11 cellular contexts compared by ENCODE assay signal in the genomic region with DNA sequence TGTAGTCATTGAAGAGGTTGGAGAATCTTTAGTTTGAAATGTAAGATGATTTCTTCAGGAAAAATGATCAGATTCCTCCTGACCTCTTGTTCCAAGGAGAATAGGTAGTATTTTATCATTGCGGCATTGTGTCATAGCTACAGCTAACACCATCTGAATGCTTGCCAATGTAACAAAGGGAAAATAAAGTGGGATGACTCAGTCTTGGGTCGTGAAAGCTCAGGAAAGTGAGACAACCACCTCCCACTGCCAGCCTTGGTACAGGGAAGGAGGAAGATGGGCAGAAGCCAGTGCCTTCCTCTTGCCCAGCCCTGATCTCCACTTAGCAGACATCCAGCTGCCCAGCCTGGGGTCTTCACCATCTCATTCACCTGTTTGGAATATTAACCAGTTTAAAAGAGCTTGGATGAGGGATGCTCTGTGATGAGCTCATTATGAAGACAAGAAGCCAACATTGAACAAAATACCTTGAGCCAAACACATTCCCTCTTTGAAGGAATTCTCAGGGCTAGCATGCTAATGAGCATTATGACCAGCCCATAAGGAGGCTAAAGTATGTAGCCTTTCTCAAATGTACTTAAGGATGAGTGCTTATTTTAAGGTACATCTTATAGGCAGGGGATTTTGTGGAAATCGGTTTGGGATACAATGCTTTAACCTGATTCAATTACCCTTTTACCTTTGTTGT. TPM values are rescaled to one million over a fixed set of nuclear protein-coding genes. Genes with fewer than 3 reads are reported as not detected.
DNase-seq lines count a peak whose midpoint lies in the region; ATAC-seq and TF ChIP-seq lines count a peak whose summit lies in the region.
"Had no signal": no experiment of that assay in that cellular context is flagged by ENCODE, and none has a peak within 500 bp of the region (broad histone marks: within the 10 kb centered on the region; RNA-seq: fewer than 3 reads in every experiment).

No MANE protein-coding gene starts in this region.

- H3K36me3 ChIP-seq in adrenal gland (replicated peaks in 1 of 2), result no peaks in the 10 kb centered on the region

- DNase-seq in HFF-Myc (ENCODE audit: extremely low read depth, low read depth) (peak; percentile 27), adrenal gland (peak; percentile 37 to 68 (median 56)), fibroblast of villous mesenchyme (ENCODE audit: low read depth) (peak; percentile 56), endothelial cell (ENCODE audit: low spot score) (no peak), GM13977 (ENCODE audit: low spot score) (no peak)
- DNase-seq: activated CD4-positive, CD25-positive, alpha-beta regulatory T cell; DMS79 treated with DMSO at 0.1 percent for 48 hours; Right ventricle myocardium superior had no signal

- ATAC-seq in GM18909 (IDR thresholded peaks at IDR 0.05; ENCODE audit: poor library complexity, unreplicated experiment) (no peak), GM21526 (IDR thresholded peaks at IDR 0.05; ENCODE audit: low FRiP score, unreplicated experiment) (no peak)

- peaks cover 8% of the 10 kb centered on the region for H3K27me3 Mint-ChIP-seq in endothelial cell (ENCODE audit: unreplicated experiment)

- no peaks in the 10 kb centered on the region for H3K27me3 ChIP-seq in adrenal gland

- no peak overlapping the region for H3K4me3 ChIP-seq in HFF-Myc (replicated peaks; ENCODE audit: low read depth, low read length)
- no peak overlapping the region for H3K4me3 ChIP-seq in adrenal gland
- H3K4me3 ChIP-seq in fibroblast of villous mesenchyme (ENCODE audit: low read depth, low read length), result no peak overlapping the region

- intact Hi-C loops in adrenal gland (cut with DNase I), result no loop called here

- H3K4me1 Mint-ChIP-seq in endothelial cell (ENCODE audit: unreplicated experiment), result no peaks in the 10 kb centered on the region

- no peak overlapping the region for H3K4me3 Mint-ChIP-seq in endothelial cell (ENCODE audit: unreplicated experiment)
- H3K4me3 Mint-ChIP-seq: dendritic cell treated with granulocyte-macrophage colony-stimulating factor and Interleukin-4, amounts not matched to agents 40 ng/mL and 50 ng/mL, for 4 days had no signal

- H3K27ac Mint-ChIP-seq in endothelial cell (ENCODE audit: unreplicated experiment), result no peak overlapping the region
- H3K27ac Mint-ChIP-seq: dendritic cell treated with granulocyte-macrophage colony-stimulating factor and Interleukin-4, amounts not matched to agents 40 ng/mL and 50 ng/mL, for 4 days had no signal

- H3K27ac ChIP-seq in adrenal gland, result no peak overlapping the region

- TF ChIP-seq POLR2A in adrenal gland (IDR thresholded peaks at IDR 0.05), result no peak

- no peaks in the 10 kb centered on the region for H3K36me3 Mint-ChIP-seq in endothelial cell (ENCODE audit: low read depth, unreplicated experiment)

- no peaks in the 10 kb centered on the region for H3K9me3 Mint-ChIP-seq in endothelial cell (ENCODE audit: unreplicated experiment)
- H3K9me3 Mint-ChIP-seq: dendritic cell treated with granulocyte-macrophage colony-stimulating factor and Interleukin-4, amounts not matched to agents 40 ng/mL and 50 ng/mL, for 4 days had no signal

- no peak for TF ChIP-seq CTCF in HFF-Myc (IDR thresholded peaks at IDR 0.05; ENCODE audit: low read depth, low read length, missing control alignments)
- no peak for TF ChIP-seq CTCF in adrenal gland (IDR thresholded peaks at IDR 0.05)
- no peak for TF ChIP-seq CTCF in fibroblast of villous mesenchyme (IDR thresholded peaks at IDR 0.05; ENCODE audit: insufficient read depth, low read depth, low read length)
- no peak for TF ChIP-seq CTCF in endothelial cell (IDR thresholded peaks at IDR 0.05; ENCODE audit: unreplicated experiment)
- no peak for TF ChIP-seq CTCF in GM13977 (IDR thresholded peaks at IDR 0.05; ENCODE audit: extremely low read depth, insufficient read depth, missing control alignments)

- in situ Hi-C loops in GM13977 (cut with MboI; ENCODE audit: low pct_unique_long_range_greater_than_20kb, low sequenced_read_pairs, unreplicated experiment), result no loop called here

- 55 to 66% (median 58%) methylated on average over 3 of the region's 3 CpGs for WGBS in adrenal gland, 4 donors

- H3K4me1 ChIP-seq in adrenal gland (replicated peaks in 1 of 2), result peaks cover 2% of the 10 kb centered on the region in 2 donors

- H3K9me3 ChIP-seq in adrenal gland (replicated peaks in 1 of 3), result no peaks in the 10 kb centered on the region

RNA-seq across cellular contexts. Expression of a gene that starts 40.0 kb away (rescaled TPM):
- total RNA-seq in adrenal gland (under 1 TPM in 4 of 8 donors, not detected in 4; 0.27 to 0.96 (median 0.62) TPM), fibroblast of villous mesenchyme (0.86 and 2.9 TPM in 2 replicates), endothelial cell (ENCODE audit: unreplicated experiment) (not detected)
- polyA plus RNA-seq in adrenal gland, result under 1 TPM; 0.16 to 0.27 (median 0.16) TPM

Comparison
In these comparisons a context has a peak if more than half of its experiments do, and no peak if none do; other contexts are left out.
1. DNase-seq: peak in HFF-Myc (single experiment), adrenal gland (7 of 7) and fibroblast of villous mesenchyme (single experiment); none in endothelial cell (single experiment) and GM13977 (single experiment).